Comparison of ENCODE assay signal across 11 cellular contexts in the genomic region with DNA sequence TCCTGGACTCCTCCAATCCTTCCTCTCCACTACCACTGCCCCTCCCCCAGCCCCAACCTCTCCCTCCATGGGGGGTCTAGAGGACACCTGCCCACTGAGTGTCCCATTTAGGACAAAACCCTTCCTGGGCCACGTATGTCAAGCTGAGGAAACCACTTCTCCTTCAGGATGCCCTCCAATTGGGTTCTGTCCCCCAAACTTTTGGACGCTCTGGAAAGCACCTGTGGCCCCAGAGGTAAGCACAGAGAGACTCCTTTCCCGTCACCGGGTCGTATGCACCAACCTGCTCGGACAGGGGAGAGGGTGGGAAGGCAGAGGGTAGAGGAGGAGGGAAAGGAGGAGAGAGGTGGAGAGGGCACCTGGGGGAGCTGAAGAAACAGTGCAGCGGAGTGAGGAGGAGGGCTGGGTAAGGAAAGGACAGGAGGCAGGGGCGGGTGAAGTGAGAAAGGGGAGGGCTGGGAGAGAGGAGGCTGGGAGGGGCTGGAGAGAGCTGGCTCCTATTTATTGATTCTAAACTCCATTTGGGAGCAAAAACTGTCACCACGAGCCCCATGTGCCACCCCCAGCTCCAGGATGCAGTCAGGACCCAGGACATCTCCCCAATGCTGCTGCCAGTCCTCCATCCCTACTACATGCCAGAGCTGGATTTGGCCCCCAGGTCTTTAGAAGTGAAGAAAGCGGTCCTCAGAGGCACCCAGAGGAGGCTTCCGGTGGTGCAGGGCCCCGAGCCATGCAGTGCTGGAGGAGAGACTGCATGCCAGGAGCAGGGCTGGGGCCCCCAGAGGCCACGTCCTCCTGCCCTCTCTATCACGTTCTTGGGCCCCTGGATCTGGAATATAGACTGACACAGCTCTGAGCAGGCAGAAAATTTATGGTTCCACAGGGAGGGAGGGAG. TPM values are rescaled to one million over a fixed set of nuclear protein-coding genes. Genes with fewer than 3 reads are reported as not detected.
DNase-seq lines count a peak whose midpoint lies in the region; ATAC-seq, FAIRE-seq and TF ChIP-seq lines count a peak whose summit lies in the region.
"Had no signal": no experiment of that assay in that cellular context is flagged by ENCODE, and none has a peak within 500 bp of the region (broad histone marks: within the 10 kb centered on the region; RNA-seq: fewer than 3 reads in every experiment).

No MANE protein-coding gene starts in this region.

- no peak for TF ChIP-seq RAD21 in A549 (conservative IDR thresholded peaks at IDR 0.05 in 1 of 2, IDR thresholded peaks at IDR 0.05 in 1 of 2)

- FAIRE-seq in A549 (lab: Jason Lieb, UNC) = no peak

- H3K27me3 ChIP-seq in GM06990 (replicated peaks; ENCODE audit: control insufficient read depth, insufficient read depth, low read length) = peaks cover 1% of the 10 kb centered on the region

- no peak overlapping the region for H3K27ac ChIP-seq in A549
- H3K27ac ChIP-seq in OCI-LY7 (ENCODE audit: low read depth, low read length, poor library complexity, severe bottlenecking) = no peak overlapping the region

- H3K36me3 Mint-ChIP-seq in glutamatergic neuron (ENCODE audit: unreplicated experiment) = no peaks in the 10 kb centered on the region

- no peak overlapping the region for H2AFZ ChIP-seq in OCI-LY7 (ENCODE audit: low read length)

- TF ChIP-seq CTCF in A549 (IDR thresholded peaks at IDR 0.05) (no peak), GM06990 (IDR thresholded peaks at IDR 0.05; ENCODE audit: insufficient read depth, low read length, poor library complexity, severe bottlenecking) (peak; percentile 8), OCI-LY7 (conservative IDR thresholded peaks at IDR 0.05; ENCODE audit: low read length) (peak; percentile 50; the same call in 1 of the 2 replicates), glutamatergic neuron (IDR thresholded peaks at IDR 0.05; ENCODE audit: partially characterized antibody, unreplicated experiment) (peak; percentile 41)

- H3K27ac Mint-ChIP-seq in glutamatergic neuron (ENCODE audit: unreplicated experiment) = no peak overlapping the region

- H3K27me3 Mint-ChIP-seq in glutamatergic neuron (ENCODE audit: unreplicated experiment) = peaks cover 18% of the 10 kb centered on the region

- DNase-seq in A549 (ENCODE audit: low read depth in 1 of 2, low spot score in 1 of 2) = peak in 1 of 2 experiments; percentile 48
- DNase-seq in GM06990 (ENCODE audit: extremely low read depth, insufficient read length) = no peak
- DNase-seq in OCI-LY7 (ENCODE audit: low spot score) = peak; percentile 37
- DNase-seq in glutamatergic neuron = no peak
- no peak for DNase-seq in NCI-H2196 treated with DMSO at 0.1 percent for 48 hours (lab: John Stamatoyannopoulos, UW; ENCODE audit: unreplicated experiment)
- DNase-seq in stimulated activated CD4-positive, alpha-beta T cell treated with anti-CD3 and anti-CD28 coated beads, Interleukin-4, amount 100 ng/mL, for 4 hours = no peak
- DNase-seq: activated naive CD4-positive, alpha-beta T cell; DMS79 had no signal

- BruUV-seq in OCI-LY7 (replicated peaks; lab: Mats Ljungman, UMichigan) = no TSS peak

- H3K9me3 Mint-ChIP-seq in glutamatergic neuron (ENCODE audit: unreplicated experiment) = peaks cover 8% of the 10 kb centered on the region

- H3K36me3 ChIP-seq in GM06990 (ENCODE audit: control insufficient read depth, insufficient read depth, low read length) = no peaks in the 10 kb centered on the region
- no peaks in the 10 kb centered on the region for H3K36me3 ChIP-seq in OCI-LY7 (ENCODE audit: insufficient read depth, low read length)

- no peaks in the 10 kb centered on the region for H3K79me2 ChIP-seq in OCI-LY7 (ENCODE audit: insufficient read depth, low read depth, low read length)

- H3K4me3 Mint-ChIP-seq in glutamatergic neuron (ENCODE audit: unreplicated experiment) = peak overlapping the region; percentile 72

- H3K4me1 Mint-ChIP-seq in glutamatergic neuron (ENCODE audit: low read depth, unreplicated experiment) = peaks cover 34% of the 10 kb centered on the region

- intact Hi-C loops in OCI-LY7 (cut with micrococcal nuclease; ENCODE audit: unreplicated experiment) = no loop called here

- TF ChIP-seq POLR2A in A549 (IDR thresholded peaks at IDR 0.05; ENCODE audit: low read length) (no peak), GM18505 (IDR thresholded peaks at IDR 0.05; ENCODE audit: borderline replicate concordance, extremely low read depth, insufficient read depth, insufficient read length) (no peak)

- POLR2A ChIA-PET in A549 (lab: Yijun Ruan, JAX) = no interaction called here
- POLR2A ChIA-PET in OCI-LY7 (lab: Charles Lee) = no interaction called here

- WGBS in A549 (ENCODE audit: missing lambda C conversion rate) = 51% methylated on average over 14 of the region's 14 CpGs

- no peaks in the 10 kb centered on the region for H3K9me2 ChIP-seq in OCI-LY7 (ENCODE audit: insufficient read depth, low read length)

- ATAC-seq in A549 = peak; percentile 64 to 79; a peak in 5 of 6 replicates
- ATAC-seq in GM18505 (IDR thresholded peaks at IDR 0.05; ENCODE audit: unreplicated experiment) = no peak
- ATAC-seq in HG02759 (IDR thresholded peaks at IDR 0.05; ENCODE audit: unreplicated experiment) = no peak

- H3K9me3 ChIP-seq in A549 = no peaks in the 10 kb centered on the region
- no peaks in the 10 kb centered on the region for H3K9me3 ChIP-seq in OCI-LY7 (ENCODE audit: low read length)

- CTCF ChIA-PET in A549 (lab: Yijun Ruan, JAX) (interaction anchor here (0.9 to 13.7 kb wide), 11 partner anchors 8 to 303 kb away, joined by 3 to 255 read pairs (median 5); no protein-coding TSS in a partner anchor), OCI-LY7 (lab: Charles Lee; ENCODE audit: unreplicated experiment) (no interaction called here)

- H3K4me1 ChIP-seq in A549 = peaks cover 11% of the 10 kb centered on the region; the same call in 1 of the 3 replicates
- H3K4me1 ChIP-seq in OCI-LY7 (ENCODE audit: insufficient read depth, low read length, poor library complexity, severe bottlenecking) = no peaks in the 10 kb centered on the region

- H3K4me3 ChIP-seq in A549 = no peak overlapping the region
- no peak overlapping the region for H3K4me3 ChIP-seq in GM06990 (replicated peaks; ENCODE audit: low read depth, low read length)
- H3K4me3 ChIP-seq in OCI-LY7 (ENCODE audit: low read depth, low read length, poor library complexity, severe bottlenecking) = no peak overlapping the region
- H3K4me3 ChIP-seq: lung had no signal

- H4K20me1 ChIP-seq in OCI-LY7 (ENCODE audit: insufficient read depth, low read length) = no peaks in the 10 kb centered on the region

- no peak for TF ChIP-seq EP300 in A549 (IDR thresholded peaks at IDR 0.05)

- H3K4me2 ChIP-seq in A549 (no peak overlapping the region), OCI-LY7 (ENCODE audit: low read length) (no peak overlapping the region)

TF ChIP-seq in A549, 52 proteins besides CTCF, POLR2A, EP300 and RAD21 (continues in another document):
- TF ChIP-seq ZSCAN20 (CRISPR knock-in tag; IDR thresholded peaks at IDR 0.05) (no peak), GATA3 (IDR thresholded peaks at IDR 0.05; ENCODE audit: borderline replicate concordance) (no peak), PHF8 (IDR thresholded peaks at IDR 0.05; ENCODE audit: borderline replicate concordance, low read depth) (no peak), NR3C1 (IDR thresholded peaks at IDR 0.05) (no peak), CBX2 (IDR thresholded peaks at IDR 0.05; ENCODE audit: borderline replicate concordance, low read depth) (no peak), ZNF302 (CRISPR knock-in tag; IDR thresholded peaks at IDR 0.05) (no peak), CHD2 (IDR thresholded peaks at IDR 0.05; ENCODE audit: low read length, partially characterized antibody) (no peak), NPAS2 (CRISPR knock-in tag; IDR thresholded peaks at IDR 0.05; ENCODE audit: borderline replicate concordance) (no peak), MAFK (IDR thresholded peaks at IDR 0.05; ENCODE audit: partially characterized antibody) (no peak), CBX8 (IDR thresholded peaks at IDR 0.05) (no peak), ELK1 (IDR thresholded peaks at IDR 0.05; ENCODE audit: low read depth, low read length) (no peak), PBX3 (IDR thresholded peaks at IDR 0.05) (no peak)
- TF ChIP-seq, protein P1, sequence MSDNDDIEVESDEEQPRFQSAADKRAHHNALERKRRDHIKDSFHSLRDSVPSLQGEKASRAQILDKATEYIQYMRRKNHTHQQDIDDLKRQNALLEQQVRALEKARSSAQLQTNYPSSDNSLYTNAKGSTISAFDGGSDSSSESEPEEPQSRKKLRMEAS (IDR thresholded peaks at IDR 0.05) = no peak

RNA-seq across cellular contexts. Expression of gene SLC22A12, which starts 53.6 kb away (rescaled TPM):
- polyA plus RNA-seq in A549 (2011; rRNA removed) = not detected in 2 replicates
- not detected in 2 replicates for polyA plus RNA-seq in A549 (2012; cell fraction: cytosol; rRNA removed)
- polyA plus RNA-seq in A549 (2012; cell fraction: nucleus; rRNA removed) = not detected in 2 replicates
- polyA plus RNA-seq in A549 (2017; fragmentation: RNase III; extraction: RNeasy Plus Mini Kit Qiagen cat#74134 plus additional on column Dnase treatment) = not detected in 3 replicates
- polyA minus RNA-seq in A549 (2011; rRNA and poly(A)+ RNA removed) = not detected in 2 replicates
- not detected in 2 replicates for total RNA-seq in OCI-LY7 (2014; rRNA removed; shearing (Covaris generic))
- total RNA-seq in OCI-LY7 (2022) = not detected in 2 replicates
- total RNA-seq in glutamatergic neuron (ENCODE audit: unreplicated experiment) = not detected
- total RNA-seq: lung had no signal
- polyA plus RNA-seq: lung had no signal

Comparison
In these comparisons a context has a peak if more than half of its experiments do, and no peak if none do; other contexts are left out.
1. ATAC-seq: peak in A549 (2 of 2); none in GM18505 (single experiment) and HG02759 (single experiment).